Comparison of ENCODE assay signal across 1 cellular context in the genomic region with DNA sequence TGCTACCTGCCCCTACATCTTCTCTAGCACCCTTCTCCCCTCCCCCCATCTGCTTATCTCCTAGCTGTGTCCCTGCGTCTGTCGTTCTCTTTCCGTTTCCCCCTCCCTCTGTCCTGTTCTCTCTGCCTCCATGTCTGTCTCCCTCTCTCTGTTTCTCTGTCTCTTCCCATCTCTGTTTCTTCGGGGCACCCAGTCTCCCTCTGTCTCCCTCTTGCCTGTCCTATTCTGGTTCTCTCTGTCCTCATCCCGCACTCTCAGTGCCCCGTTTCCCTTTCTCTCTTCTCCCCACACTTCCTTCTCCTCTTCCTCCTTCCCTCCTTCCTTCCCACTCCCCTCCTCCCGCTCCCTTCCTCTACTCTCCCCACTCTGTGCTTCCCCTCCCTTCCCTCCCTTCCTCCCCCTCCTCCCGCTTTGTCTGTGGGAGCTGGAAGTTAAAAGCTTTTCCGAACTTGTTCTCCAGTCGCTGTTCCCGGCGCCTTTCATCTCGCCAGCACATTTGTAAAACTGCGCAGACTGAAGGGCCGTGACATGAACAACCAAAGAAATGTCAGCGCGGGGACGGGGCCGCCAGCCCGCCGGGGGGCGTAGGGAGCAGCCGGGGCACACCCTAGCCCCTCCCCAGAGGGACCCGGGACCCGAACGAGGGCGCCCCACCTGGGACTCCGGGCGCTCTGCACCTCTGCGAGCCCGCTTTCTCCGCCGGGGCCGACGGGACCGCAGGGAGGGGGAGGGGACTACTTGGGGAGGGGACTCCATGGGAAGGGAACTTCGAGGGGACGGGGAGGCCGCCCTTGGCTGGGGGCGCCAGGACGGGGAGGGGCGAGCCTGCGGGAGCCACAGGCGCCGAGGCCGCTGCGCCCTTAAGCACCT.
TF ChIP-seq lines count a peak whose summit lies in the region.

No MANE protein-coding gene starts in this region.

TF ChIP-seq in GM12878, 131 proteins besides CTCF, POLR2A, EP300 and RAD21 (continued from another document):
- TF ChIP-seq, protein P1, sequence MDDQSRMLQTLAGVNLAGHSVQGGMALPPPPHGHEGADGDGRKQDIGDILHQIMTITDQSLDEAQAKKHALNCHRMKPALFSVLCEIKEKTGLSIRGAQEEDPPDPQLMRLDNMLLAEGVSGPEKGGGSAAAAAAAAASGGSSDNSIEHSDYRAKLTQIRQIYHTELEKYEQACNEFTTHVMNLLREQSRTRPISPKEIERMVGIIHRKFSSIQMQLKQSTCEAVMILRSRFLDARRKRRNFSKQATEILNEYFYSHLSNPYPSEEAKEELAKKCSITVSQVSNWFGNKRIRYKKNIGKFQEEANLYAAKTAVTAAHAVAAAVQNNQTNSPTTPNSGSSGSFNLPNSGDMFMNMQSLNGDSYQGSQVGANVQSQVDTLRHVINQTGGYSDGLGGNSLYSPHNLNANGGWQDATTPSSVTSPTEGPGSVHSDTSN (IDR thresholded peaks at IDR 0.05; ENCODE audit: insufficient replicate concordance, low read depth, low read length) = no peak
- TF ChIP-seq CBFB (IDR thresholded peaks at IDR 0.05; ENCODE audit: low read depth) (no peak), MEF2A (IDR thresholded peaks at IDR 0.05; ENCODE audit: insufficient read depth, low read depth, low read length) (no peak), FOXK2 (IDR thresholded peaks at IDR 0.05) (peak; percentile 38; the same call in 1 of the 2 replicates), SMAD5 (IDR thresholded peaks at IDR 0.05; ENCODE audit: low read depth) (no peak), EED (IDR thresholded peaks at IDR 0.05; ENCODE audit: low read depth) (no peak), EGR1 (IDR thresholded peaks at IDR 0.05; ENCODE audit: borderline replicate concordance in 1 of 2, low read depth in 2 of 2, low read length in 2 of 2) (no peak), HDAC6 (IDR thresholded peaks at IDR 0.05; ENCODE audit: unreplicated experiment) (no peak), TCF3 (IDR thresholded peaks at IDR 0.05; ENCODE audit: borderline replicate concordance, insufficient read depth, low read depth, low read length) (no peak), SIN3A (IDR thresholded peaks at IDR 0.05; ENCODE audit: low read depth, low read length) (no peak)
